In genomic region chr9:110729628-110730027, GRCh38 we compare ENCODE assay signal across 21 cellular contexts.
A peak's percentile ranks its signal among the peaks of the same experiment; 100 is the strongest.
DNase-seq lines count a peak whose midpoint lies in the region; ATAC-seq, FAIRE-seq and TF ChIP-seq lines count a peak whose summit lies in the region.
"Had no signal": no experiment of that assay in that cellular context is flagged by ENCODE, and none has a peak within 500 bp of the region (broad histone marks: within the 10 kb centered on the region; RNA-seq: fewer than 3 reads in every experiment).

No MANE protein-coding gene starts in this region.

- TF ChIP-seq CTCF in PC-3 (conservative IDR thresholded peaks at IDR 0.05; ENCODE audit: low read depth, low read length), result no peak
- TF ChIP-seq CTCF in neural progenitor cell (IDR thresholded peaks at IDR 0.05), result no peak
- TF ChIP-seq CTCF in RWPE1 (conservative IDR thresholded peaks at IDR 0.05; ENCODE audit: low read depth), result no peak

- no peaks in the 10 kb centered on the region for H3K9me3 ChIP-seq in PC-3 (ENCODE audit: low read length)
- H3K9me3 ChIP-seq in neural progenitor cell (ENCODE audit: low read depth), result no peaks in the 10 kb centered on the region

- TF ChIP-seq POLR2A in H54 (IDR thresholded peaks at IDR 0.05; ENCODE audit: low read depth, low read length), result no peak

- H3K27ac Mint-ChIP-seq in neural progenitor cell, result no peak overlapping the region
- H3K27ac Mint-ChIP-seq: CD4-positive, CD25-positive, alpha-beta regulatory T cell; CD8-positive, alpha-beta memory T cell; HFFc6 had no signal

- intact Hi-C loops in Right ventricle myocardium superior (cut with DNase I), result no loop called here
- intact Hi-C loops in left cardiac atrium (cut with DNase I), result no loop called here
- intact Hi-C loops in PC-3 (cut with micrococcal nuclease), result no loop called here

- H3F3A ChIP-seq in PC-3 (ENCODE audit: low read length, unreplicated experiment), result no peaks in the 10 kb centered on the region
- H3F3A ChIP-seq in neural progenitor cell (ENCODE audit: low read depth), result peaks cover 14% of the 10 kb centered on the region

- H2AFZ ChIP-seq in PC-3 (ENCODE audit: low read length) (no peak overlapping the region), neural progenitor cell (replicated peaks) (no peak overlapping the region)

- H3K27me3 Mint-ChIP-seq in neural progenitor cell (ENCODE audit: insufficient read depth, low read depth), result no peaks in the 10 kb centered on the region
- H3K27me3 Mint-ChIP-seq: CD4-positive, CD25-positive, alpha-beta regulatory T cell; CD8-positive, alpha-beta memory T cell had no signal

- CTCF ChIA-PET in PC-3 (lab: Charles Lee), result no interaction called here
- CTCF ChIA-PET in RWPE1 (lab: Yijun Ruan, JAX), result no interaction called here

- H3K4me3 ChIP-seq in PC-3 (ENCODE audit: low read length) (no peak overlapping the region), neural progenitor cell (no peak overlapping the region)
- H3K4me3 ChIP-seq: K562 had no signal

- H3K9ac ChIP-seq in PC-3 (ENCODE audit: low read length) (no peak overlapping the region), neural progenitor cell (no peak overlapping the region)

- POLR2A ChIA-PET in PC-3 (lab: Charles Lee; ENCODE audit: unreplicated experiment) (interaction anchor here (0.7 kb wide), 1 partner anchor 9 kb away, joined by 3 read pairs; no protein-coding TSS in a partner anchor), RWPE1 (lab: Yijun Ruan, JAX; ENCODE audit: low non-redundant PET) (no interaction called here)

- peak; percentile 56 for ATAC-seq in Right ventricle myocardium superior (ENCODE audit: poor library complexity)
- no peak for ATAC-seq in left cardiac atrium
- ATAC-seq in PC-3, result no peak
- no peak for ATAC-seq in HG03135 (IDR thresholded peaks at IDR 0.05; ENCODE audit: unreplicated experiment)
- ATAC-seq: HCT116, K562 had no signal

- no peak for DNase-seq in Right ventricle myocardium superior
- DNase-seq in left cardiac atrium, result no peak
- DNase-seq in H54 (ENCODE audit: insufficient read length, low spot score), result no peak
- no peak for DNase-seq in PC-3
- no peak for DNase-seq in neural progenitor cell (ENCODE audit: low spot score)
- DNase-seq in stimulated activated CD4-positive, alpha-beta T cell treated with anti-CD3 and anti-CD28 coated beads, Interleukin-2, amount 100 ng/mL, for 24 hours, result no peak
- no peak for DNase-seq in RWPE1 (ENCODE audit: low spot score)
- DNase-seq: 8988T; C1 segment of cervical spinal cord; CD4-positive, CD25-positive, alpha-beta regulatory T cell; CD8-positive, alpha-beta memory T cell; COR-L47; GF-D8; HFFc6; IMR-90 had no signal

- H3K27ac ChIP-seq in PC-3 (ENCODE audit: low read length) (no peak overlapping the region), neural progenitor cell (no peak overlapping the region), RWPE1 (no peak overlapping the region)

- H3K79me2 ChIP-seq in PC-3 (ENCODE audit: low read length) (no peaks in the 10 kb centered on the region), neural progenitor cell (ENCODE audit: low read depth) (no peaks in the 10 kb centered on the region)

- no peaks in the 10 kb centered on the region for H3K36me3 Mint-ChIP-seq in neural progenitor cell
- H3K36me3 Mint-ChIP-seq: CD4-positive, CD25-positive, alpha-beta regulatory T cell; CD8-positive, alpha-beta memory T cell had no signal

- H4K20me1 ChIP-seq in PC-3 (ENCODE audit: low read length) (no peaks in the 10 kb centered on the region), neural progenitor cell (ENCODE audit: low read depth) (no peaks in the 10 kb centered on the region)

- peak; percentile 77 for FAIRE-seq in H54 (lab: Jason Lieb, UNC)
- FAIRE-seq: D721Med, GM19239, HTR-8/SVneo, K562 had no signal

- H3K4me3 Mint-ChIP-seq in neural progenitor cell, result no peak overlapping the region
- H3K4me3 Mint-ChIP-seq: CD4-positive, CD25-positive, alpha-beta regulatory T cell; CD8-positive, alpha-beta memory T cell; HFFc6 had no signal

- H3K9me3 Mint-ChIP-seq in neural progenitor cell, result no peaks in the 10 kb centered on the region
- H3K9me3 Mint-ChIP-seq: HFFc6 had no signal

- H3K27me3 ChIP-seq in PC-3 (ENCODE audit: low read length) (no peaks in the 10 kb centered on the region), neural progenitor cell (no peaks in the 10 kb centered on the region)

- H3K4me2 ChIP-seq in PC-3 (ENCODE audit: low read length) (no peak overlapping the region), neural progenitor cell (peak overlapping the region; percentile 33)

- H3K4me1 ChIP-seq in PC-3 (ENCODE audit: insufficient read depth, low read length) (no peaks in the 10 kb centered on the region), neural progenitor cell (peaks cover 54% of the 10 kb centered on the region)

- peaks cover 37% of the 10 kb centered on the region for H3K4me1 Mint-ChIP-seq in neural progenitor cell
- H3K4me1 Mint-ChIP-seq: CD4-positive, CD25-positive, alpha-beta regulatory T cell; CD8-positive, alpha-beta memory T cell had no signal

- no peaks in the 10 kb centered on the region for H3K36me3 ChIP-seq in PC-3 (ENCODE audit: low read depth, low read length)
- H3K36me3 ChIP-seq in neural progenitor cell, result no peaks in the 10 kb centered on the region

- no peaks in the 10 kb centered on the region for H3K9me2 ChIP-seq in PC-3 (replicated peaks; ENCODE audit: low read length)

- BruUV-seq in PC-3 (replicated peaks; lab: Mats Ljungman, UMichigan), result TSS peak; percentile 27
